In the genomic region with DNA sequence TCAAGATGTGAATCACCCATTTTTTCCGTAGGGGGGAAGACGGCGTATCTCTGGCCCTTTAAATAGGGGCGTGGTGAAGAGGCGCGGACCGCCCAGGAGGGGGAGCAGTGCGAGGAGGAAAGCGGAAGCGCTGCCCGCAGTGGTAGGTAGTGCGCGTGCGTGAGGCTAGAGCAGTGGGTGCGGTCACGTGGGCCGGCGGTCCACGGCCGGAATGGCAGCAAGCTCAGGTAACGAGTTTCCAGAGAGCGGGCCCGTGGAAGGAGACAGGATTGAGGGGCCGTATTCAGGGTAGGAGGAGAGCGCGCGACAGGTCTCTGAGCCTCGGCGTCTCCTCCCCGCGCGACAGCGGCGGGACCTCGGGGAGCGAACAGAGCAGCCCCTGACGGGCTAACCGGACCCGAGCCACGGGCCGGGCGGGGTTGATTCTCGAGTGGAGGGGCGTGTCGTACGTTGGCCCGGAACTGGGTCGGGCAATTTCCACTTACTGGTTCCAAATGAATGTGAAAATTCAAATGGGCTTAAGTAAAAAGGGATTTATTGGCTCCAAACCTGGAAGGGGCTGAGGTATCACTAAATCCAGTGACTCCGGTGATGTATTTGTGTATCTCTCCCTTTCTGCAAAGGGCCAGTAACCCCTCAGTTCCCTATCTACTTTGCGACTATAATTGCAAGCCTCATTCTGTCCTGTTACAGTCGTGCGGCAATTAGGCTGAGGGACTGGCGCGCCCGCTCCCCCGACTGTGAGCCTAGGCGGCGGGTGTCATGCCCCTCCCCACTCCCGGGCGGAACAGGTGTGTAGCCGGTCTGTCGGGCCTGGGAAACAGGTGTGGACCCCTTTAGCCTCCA, we compare ENCODE assay signal across 8 cellular contexts. TPM values are rescaled to one million over a fixed set of nuclear protein-coding genes. Genes with fewer than 3 reads are reported as not detected.
DNase-seq lines count a peak whose midpoint lies in the region; ATAC-seq and TF ChIP-seq lines count a peak whose summit lies in the region.

A gene with protein sequence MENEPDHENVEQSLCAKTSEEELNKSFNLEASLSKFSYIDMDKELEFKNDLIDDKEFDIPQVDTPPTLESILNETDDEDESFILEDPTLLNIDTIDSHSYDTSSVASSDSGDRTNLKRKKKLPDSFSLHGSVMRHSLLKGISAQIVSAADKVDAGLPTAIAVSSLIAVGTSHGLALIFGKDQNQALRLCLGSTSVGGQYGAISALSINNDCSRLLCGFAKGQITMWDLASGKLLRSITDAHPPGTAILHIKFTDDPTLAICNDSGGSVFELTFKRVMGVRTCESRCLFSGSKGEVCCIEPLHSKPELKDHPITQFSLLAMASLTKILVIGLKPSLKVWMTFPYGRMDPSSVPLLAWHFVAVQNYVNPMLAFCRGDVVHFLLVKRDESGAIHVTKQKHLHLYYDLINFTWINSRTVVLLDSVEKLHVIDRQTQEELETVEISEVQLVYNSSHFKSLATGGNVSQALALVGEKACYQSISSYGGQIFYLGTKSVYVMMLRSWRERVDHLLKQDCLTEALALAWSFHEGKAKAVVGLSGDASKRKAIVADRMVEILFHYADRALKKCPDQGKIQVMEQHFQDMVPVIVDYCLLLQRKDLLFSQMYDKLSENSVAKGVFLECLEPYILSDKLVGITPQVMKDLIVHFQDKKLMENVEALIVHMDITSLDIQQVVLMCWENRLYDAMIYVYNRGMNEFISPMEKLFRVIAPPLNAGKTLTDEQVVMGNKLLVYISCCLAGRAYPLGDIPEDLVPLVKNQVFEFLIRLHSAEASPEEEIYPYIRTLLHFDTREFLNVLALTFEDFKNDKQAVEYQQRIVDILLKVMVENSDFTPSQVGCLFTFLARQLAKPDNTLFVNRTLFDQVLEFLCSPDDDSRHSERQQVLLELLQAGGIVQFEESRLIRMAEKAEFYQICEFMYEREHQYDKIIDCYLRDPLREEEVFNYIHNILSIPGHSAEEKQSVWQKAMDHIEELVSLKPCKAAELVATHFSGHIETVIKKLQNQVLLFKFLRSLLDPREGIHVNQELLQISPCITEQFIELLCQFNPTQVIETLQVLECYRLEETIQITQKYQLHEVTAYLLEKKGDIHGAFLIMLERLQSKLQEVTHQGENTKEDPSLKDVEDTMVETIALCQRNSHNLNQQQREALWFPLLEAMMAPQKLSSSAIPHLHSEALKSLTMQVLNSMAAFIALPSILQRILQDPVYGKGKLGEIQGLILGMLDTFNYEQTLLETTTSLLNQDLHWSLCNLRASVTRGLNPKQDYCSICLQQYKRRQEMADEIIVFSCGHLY (N-terminal part only) (plus strand): TSS at position 168 of the 846 bp plus-strand sequence. CDS start 12,467 bp downstream, outside the sequence.

- H2AFZ ChIP-seq in MM.1S (ENCODE audit: low read length) (peak within 1 kb of the TSS; percentile 95), neuron (ENCODE audit: low read depth, low read length) (peak within 1 kb of the TSS; percentile 89)

- H3K27ac ChIP-seq in MM.1S (ENCODE audit: low read length) (peak within 1 kb of the TSS; percentile 20; the same call in 1 of the 2 replicates), foreskin keratinocyte (peak within 1 kb of the TSS; percentile 3), subcutaneous abdominal adipose tissue (ENCODE audit: low read depth, low read length) (peak within 1 kb of the TSS; percentile 69)

- peak within 1 kb of the TSS; percentile 88 for H3K4me2 ChIP-seq in MM.1S (ENCODE audit: low read depth, low read length)

- H3K9ac ChIP-seq in MM.1S (ENCODE audit: low read length) (peak within 1 kb of the TSS; percentile 70), subcutaneous abdominal adipose tissue (ENCODE audit: low read length in 5 of 5) (peak within 1 kb of the TSS in 4 of 5 donors; percentile 81 to 92 (median 88))

- DNase-seq in GF-D8 (lab: John Stamatoyannopoulos, UW) (peak; percentile 85), HCEC 1CT (peak; percentile 94), MM.1S (peak; percentile 99), SIG-M5 (lab: John Stamatoyannopoulos, UW) (peak; percentile 83), activated gamma-delta T cell treated with Interleukin-2 at 50 U/mL for 16 hours (peak; percentile 97), foreskin keratinocyte (peak; percentile 71 to 87)

- H3K36me3 ChIP-seq in MM.1S (replicated peaks; ENCODE audit: insufficient read depth, low read length) (no peaks in the 10 kb centered on the region), neuron (ENCODE audit: insufficient read depth, low read length) (no peaks in the 10 kb centered on the region), subcutaneous abdominal adipose tissue (ENCODE audit: control insufficient read depth in 5 of 5, insufficient read depth in 5 of 5, low read length in 5 of 5) (peaks cover 0 to 8% (median under 1%) of the 10 kb centered on the region in 5 donors)

- H3K79me2 ChIP-seq in MM.1S (ENCODE audit: low read length) = peaks cover 24% of the 10 kb centered on the region

- H3K27me3 ChIP-seq in MM.1S (replicated peaks; ENCODE audit: insufficient read depth, low read length) (no peaks in the 10 kb centered on the region), foreskin keratinocyte (no peaks in the 10 kb centered on the region), neuron (ENCODE audit: insufficient read depth, low read length) (peaks cover 4% of the 10 kb centered on the region), subcutaneous abdominal adipose tissue (ENCODE audit: control insufficient read depth in 5 of 5, insufficient read depth in 4 of 5, low read length in 5 of 5) (no peaks in the 10 kb centered on the region)

- peak; percentile 92 for ATAC-seq in foreskin keratinocyte

- H3K9me3 ChIP-seq in MM.1S (replicated peaks; ENCODE audit: insufficient read depth, low read length) (no peaks in the 10 kb centered on the region), neuron (ENCODE audit: low read length) (no peaks in the 10 kb centered on the region), subcutaneous abdominal adipose tissue (ENCODE audit: control insufficient read depth in 5 of 5, low read length in 5 of 5) (no peaks in the 10 kb centered on the region)

- no peaks in the 10 kb centered on the region for H4K20me1 ChIP-seq in MM.1S (ENCODE audit: insufficient read depth, low read length)

- 0 out of 2 replicates have a peak, but pooled peaks cover 5% of the 10 kb centered on the region for H3F3A ChIP-seq in MM.1S (ENCODE audit: insufficient read depth, low read length)

- H3K4me1 ChIP-seq in MM.1S (ENCODE audit: low read length) = peaks cover 14% of the 10 kb centered on the region
- H3K4me1 ChIP-seq in foreskin keratinocyte = no peaks in the 10 kb centered on the region
- H3K4me1 ChIP-seq in neuron (ENCODE audit: insufficient read depth, low read length) = peaks cover 8% of the 10 kb centered on the region
- H3K4me1 ChIP-seq in subcutaneous abdominal adipose tissue (ENCODE audit: control insufficient read depth in 5 of 5, insufficient read depth in 5 of 5, low read length in 5 of 5) = peaks cover 4 to 21% (median 20%) of the 10 kb centered on the region in 5 donors

- no peaks in the 10 kb centered on the region for H3K9me2 ChIP-seq in MM.1S (replicated peaks; ENCODE audit: insufficient read depth, low read length)

- H3K4me3 ChIP-seq in MM.1S (ENCODE audit: low read length) (peak within 1 kb of the TSS; percentile 89), neuron (ENCODE audit: low read length) (peak within 1 kb of the TSS; percentile 80), subcutaneous abdominal adipose tissue (ENCODE audit: low read depth in 1 of 5, low read length in 5 of 5) (peak within 1 kb of the TSS; percentile 89 to 94 (median 92))

- TF ChIP-seq CTCF in MM.1S (IDR thresholded peaks at IDR 0.05; ENCODE audit: low read length) (peak; percentile 48), foreskin keratinocyte (conservative IDR thresholded peaks at IDR 0.05) (peak; percentile 73)

RNA-seq across cellular contexts. Expression of the gene that starts here (rescaled TPM):
- total RNA-seq in foreskin keratinocyte = 21.4 and 22.9 TPM in 2 replicates
- polyA plus RNA-seq in foreskin keratinocyte = 6.4 and 6.8 TPM in 2 replicates

Comparison
In these comparisons a context has a peak if more than half of its experiments do, and no peak if none do; other contexts are left out.
1. Peak in every context shown above with its lines: DNase-seq, ATAC-seq, H3K4me3 ChIP-seq and H3K27ac ChIP-seq.
2. H3K27ac ChIP-seq: peak in every context shown above with its lines; median percentile 69 in subcutaneous abdominal adipose tissue; 20 in MM.1S; 3 in foreskin keratinocyte.